In the genomic region with DNA sequence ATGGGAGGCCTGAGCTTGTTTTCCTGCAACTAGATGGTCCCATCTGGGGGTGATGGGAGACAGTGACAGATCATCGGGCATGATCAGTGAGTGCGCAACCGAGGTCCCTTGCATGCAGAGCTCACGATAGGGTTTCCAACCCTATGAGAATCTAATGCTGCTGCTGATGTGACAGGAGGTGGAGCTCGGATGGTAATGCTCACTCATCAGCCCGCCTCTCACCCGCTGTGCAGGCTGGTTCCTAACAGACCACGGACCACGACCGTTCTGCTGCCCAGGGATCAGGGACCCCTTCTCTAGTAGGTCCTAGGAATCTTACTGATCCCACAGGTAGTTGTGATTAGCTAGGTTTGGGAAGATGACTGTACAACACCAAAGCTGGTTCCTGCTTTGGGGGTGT, we compare ENCODE assay signal across 31 cellular contexts. TPM values are rescaled to one million over a fixed set of nuclear protein-coding genes. Genes with fewer than 3 reads are reported as not detected.
A peak's percentile ranks its signal among the peaks of the same experiment; 100 is the strongest.
DNase-seq lines count a peak whose midpoint lies in the region; ATAC-seq and TF ChIP-seq lines count a peak whose summit lies in the region.
"Had no signal": no experiment of that assay in that cellular context is flagged by ENCODE, and none has a peak within 500 bp of the region (broad histone marks: within the 10 kb centered on the region; RNA-seq: fewer than 3 reads in every experiment).

No MANE protein-coding gene starts in this region.

- DNase-seq in activated naive CD8-positive, alpha-beta T cell treated with anti-CD3 and anti-CD28 coated beads for 36 hours, result no peak
- DNase-seq in midbrain (lab: John Stamatoyannopoulos, UW), result peak; percentile 19
- no peak for DNase-seq in upper lobe of right lung
- DNase-seq in effector CD4-positive, alpha-beta T cell, result no peak
- no peak for DNase-seq in CD1c-positive myeloid dendritic cell (ENCODE audit: extremely low spot score)
- DNase-seq in A172 (ENCODE audit: low spot score), result no peak
- DNase-seq: activated CD4-positive, alpha-beta T cell treated with anti-CD3 and anti-CD28 coated beads, Interleukin-2, amount 10 ng/mL, durations not matched to agents 7 days and 5 days; activated naive CD8-positive, alpha-beta T cell treated with anti-CD3 and anti-CD28 coated beads, Interleukin-2, amount 50 U/mL, for 24 hours; BE2C; body of pancreas; COR-L47; DND-41; effector CD8-positive, alpha-beta T cell; foreskin keratinocyte; hippocampal formation; left ventricle myocardium inferior; NCI-H1694 treated with DMSO at 0.1 percent for 48 hours; NCI-H2171 treated with DMSO at 0.1 percent for 48 hours; NCI-H524; right lobe of liver; SJCRH30; T-cell had no signal

- no peak overlapping the region for H3K4me3 Mint-ChIP-seq in activated naive CD8-positive, alpha-beta T cell
- H3K4me3 Mint-ChIP-seq in activated naive CD8-positive, alpha-beta T cell treated with anti-CD3 and anti-CD28 coated beads for 36 hours, result no peak overlapping the region
- no peak overlapping the region for H3K4me3 Mint-ChIP-seq in brain
- H3K4me3 Mint-ChIP-seq: activated CD4-positive, alpha-beta T cell treated with anti-CD3 and anti-CD28 coated beads, Interleukin-2, amount 10 ng/mL, durations not matched to agents 7 days and 5 days; activated naive CD8-positive, alpha-beta T cell treated with anti-CD3 and anti-CD28 coated beads, Interleukin-2, amount 50 U/mL, for 24 hours; activated T-helper 1 cell treated with anti-CD3 and anti-CD28 coated beads, Interleukin-12 subunit alpha, Interleukin-12 subunit beta, Interleukin-2, Interleukin-4 antibody, amounts not matched to agents 30 ng/mL and 10 ng/mL and 1 ng/mL, durations not matched to agents 14 hours and 24 hours and 36 hours; mesothelial cell of epicardium; nephron; stimulated activated naive CD8-positive, alpha-beta T cell treated with anti-CD3 and anti-CD28 coated beads, Interleukin-15, Interleukin-2, amounts not matched to agents 100 ng/mL and 50 ng/mL, for 24 hours; T-cell had no signal

- H3K27me3 ChIP-seq in upper lobe of right lung, result no peaks in the 10 kb centered on the region
- H3K27me3 ChIP-seq: BE2C, body of pancreas, foreskin keratinocyte, right lobe of liver, SJCRH30, tibial nerve had no signal

- no peaks in the 10 kb centered on the region for H3K9me3 Mint-ChIP-seq in activated naive CD8-positive, alpha-beta T cell (ENCODE audit: low read depth)
- no peaks in the 10 kb centered on the region for H3K9me3 Mint-ChIP-seq in activated naive CD8-positive, alpha-beta T cell treated with anti-CD3 and anti-CD28 coated beads for 36 hours
- H3K9me3 Mint-ChIP-seq in brain, result no peaks in the 10 kb centered on the region
- H3K9me3 Mint-ChIP-seq: activated CD4-positive, alpha-beta T cell treated with anti-CD3 and anti-CD28 coated beads, Interleukin-2, amount 10 ng/mL, durations not matched to agents 7 days and 5 days; activated naive CD8-positive, alpha-beta T cell treated with anti-CD3 and anti-CD28 coated beads, Interleukin-2, amount 50 U/mL, for 24 hours; activated T-helper 1 cell treated with anti-CD3 and anti-CD28 coated beads, Interleukin-12 subunit alpha, Interleukin-12 subunit beta, Interleukin-2, Interleukin-4 antibody, amounts not matched to agents 30 ng/mL and 10 ng/mL and 1 ng/mL, durations not matched to agents 14 hours and 24 hours and 36 hours; mesothelial cell of epicardium; nephron; stimulated activated naive CD8-positive, alpha-beta T cell treated with anti-CD3 and anti-CD28 coated beads, Interleukin-15, Interleukin-2, amounts not matched to agents 100 ng/mL and 50 ng/mL, for 24 hours; T-cell had no signal

- peaks cover 11% of the 10 kb centered on the region for H3K4me1 ChIP-seq in upper lobe of right lung
- H3K4me1 ChIP-seq: BE2C, right lobe of liver had no signal

- no peaks in the 10 kb centered on the region for H3K27me3 Mint-ChIP-seq in activated naive CD8-positive, alpha-beta T cell
- H3K27me3 Mint-ChIP-seq in activated naive CD8-positive, alpha-beta T cell treated with anti-CD3 and anti-CD28 coated beads for 36 hours, result no peaks in the 10 kb centered on the region
- H3K27me3 Mint-ChIP-seq in brain, result no peaks in the 10 kb centered on the region
- H3K27me3 Mint-ChIP-seq: activated CD4-positive, alpha-beta T cell treated with anti-CD3 and anti-CD28 coated beads, Interleukin-2, amount 10 ng/mL, durations not matched to agents 7 days and 5 days; activated naive CD8-positive, alpha-beta T cell treated with anti-CD3 and anti-CD28 coated beads, Interleukin-2, amount 50 U/mL, for 24 hours; stimulated activated naive CD8-positive, alpha-beta T cell treated with anti-CD3 and anti-CD28 coated beads, Interleukin-15, Interleukin-2, amounts not matched to agents 100 ng/mL and 50 ng/mL, for 24 hours; T-cell had no signal

- TF ChIP-seq CTCF in brain (conservative IDR thresholded peaks at IDR 0.05) (no peak), upper lobe of right lung (IDR thresholded peaks at IDR 0.05) (no peak)

- peak overlapping the region; percentile 16 for H3K27ac Mint-ChIP-seq in activated naive CD8-positive, alpha-beta T cell
- no peak overlapping the region for H3K27ac Mint-ChIP-seq in activated naive CD8-positive, alpha-beta T cell treated with anti-CD3 and anti-CD28 coated beads for 36 hours
- H3K27ac Mint-ChIP-seq in brain, result peak overlapping the region in 3 of 5 experiments; percentile 43 to 88 (median 76)
- H3K27ac Mint-ChIP-seq: activated CD4-positive, alpha-beta T cell treated with anti-CD3 and anti-CD28 coated beads, Interleukin-2, amount 10 ng/mL, durations not matched to agents 7 days and 5 days; activated naive CD8-positive, alpha-beta T cell treated with anti-CD3 and anti-CD28 coated beads, Interleukin-2, amount 50 U/mL, for 24 hours; activated T-helper 1 cell treated with anti-CD3 and anti-CD28 coated beads, Interleukin-12 subunit alpha, Interleukin-12 subunit beta, Interleukin-2, Interleukin-4 antibody, amounts not matched to agents 30 ng/mL and 10 ng/mL and 1 ng/mL, durations not matched to agents 14 hours and 24 hours and 36 hours; nephron; stimulated activated naive CD8-positive, alpha-beta T cell treated with anti-CD3 and anti-CD28 coated beads, Interleukin-15, Interleukin-2, amounts not matched to agents 100 ng/mL and 50 ng/mL, for 24 hours had no signal

- intact Hi-C loops in upper lobe of right lung (cut with DNase I), result no loop called here

- H3K4me1 Mint-ChIP-seq in activated naive CD8-positive, alpha-beta T cell (ENCODE audit: low read depth), result peaks cover 31% of the 10 kb centered on the region
- peaks cover 33% of the 10 kb centered on the region for H3K4me1 Mint-ChIP-seq in activated naive CD8-positive, alpha-beta T cell treated with anti-CD3 and anti-CD28 coated beads for 36 hours
- peaks cover 22% of the 10 kb centered on the region for H3K4me1 Mint-ChIP-seq in brain
- H3K4me1 Mint-ChIP-seq: nephron had no signal

- no peak for ATAC-seq in upper lobe of right lung
- ATAC-seq: activated naive CD8-positive, alpha-beta T cell treated with anti-CD3 and anti-CD28 coated beads, Interleukin-2, amount 50 U/mL, for 24 hours; body of pancreas; esophagus mucosa; foreskin keratinocyte; Panc1; right lobe of liver; T-cell had no signal

- H3K4me3 ChIP-seq in upper lobe of right lung, result no peak overlapping the region
- H3K4me3 ChIP-seq: body of pancreas, left ventricle myocardium inferior, right lobe of liver, SJCRH30, tibial nerve had no signal

- H3K9me3 ChIP-seq in upper lobe of right lung, result no peaks in the 10 kb centered on the region
- H3K9me3 ChIP-seq: BE2C, body of pancreas, left ventricle myocardium inferior, right lobe of liver, SJCRH30, tibial nerve had no signal

- H3K36me3 Mint-ChIP-seq in activated naive CD8-positive, alpha-beta T cell, result peaks cover 14% of the 10 kb centered on the region
- H3K36me3 Mint-ChIP-seq in activated naive CD8-positive, alpha-beta T cell treated with anti-CD3 and anti-CD28 coated beads for 36 hours, result peaks cover 35% of the 10 kb centered on the region
- H3K36me3 Mint-ChIP-seq in brain, result peaks cover 35% of the 10 kb centered on the region

- H3K36me3 ChIP-seq in upper lobe of right lung, result peaks cover 50% of the 10 kb centered on the region

- H3K27ac ChIP-seq in upper lobe of right lung, result no peak overlapping the region
- H3K27ac ChIP-seq: body of pancreas, foreskin keratinocyte, left ventricle myocardium inferior, right lobe of liver, SJCRH30 had no signal

RNA-seq across cellular contexts. Expression of a gene that starts 23.5 kb away (rescaled TPM):
- total RNA-seq in activated naive CD8-positive, alpha-beta T cell treated with anti-CD3 and anti-CD28 coated beads for 36 hours, result 1 to 10 TPM; 7.5 to 9.7 TPM
- polyA plus RNA-seq in brain (ENCODE audit: insufficient read depth, low read depth, low replicate concordance), result 11.7 TPM
- total RNA-seq in upper lobe of right lung, result 41.3 TPM
- total RNA-seq in A172 (2014; rRNA removed; shearing (Covaris generic)), result 9.2 and 10.7 TPM in 2 replicates

RNA-seq across cellular contexts. Expression of a gene that starts 58.5 kb away (rescaled TPM):
- 100 to 1,000 TPM; 102 to 118 TPM for total RNA-seq in activated naive CD8-positive, alpha-beta T cell treated with anti-CD3 and anti-CD28 coated beads for 36 hours
- polyA plus RNA-seq in brain (ENCODE audit: insufficient read depth, low read depth, low replicate concordance), result 61.3 TPM
- 92.8 TPM for total RNA-seq in upper lobe of right lung
- total RNA-seq in A172 (2014; rRNA removed; shearing (Covaris generic)), result 48.1 and 52.7 TPM in 2 replicates
